ENCODE assay signal across 28 cellular contexts in the genomic region with DNA sequence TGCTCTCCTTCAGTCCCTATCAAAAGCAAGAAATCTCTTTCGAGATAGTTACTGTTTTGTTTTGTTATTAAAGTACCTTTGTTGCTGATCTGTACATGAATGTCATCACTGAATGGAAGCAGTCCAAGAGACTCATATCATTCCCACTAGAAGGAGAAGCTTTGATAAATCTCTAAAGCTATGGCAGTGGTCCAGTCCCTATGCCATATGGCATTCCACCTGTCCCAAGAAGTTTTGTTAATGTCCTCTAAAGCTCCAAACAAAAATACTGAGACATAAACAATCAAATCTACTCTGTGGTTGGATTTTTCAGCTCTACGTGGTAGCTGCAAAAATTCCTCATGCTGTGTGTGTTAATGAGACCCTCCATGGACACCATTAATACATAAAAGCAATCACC.
"Had no signal": no experiment of that assay in that cellular context is flagged by ENCODE, and none has a peak within 500 bp of the region (broad histone marks: within the 10 kb centered on the region; RNA-seq: fewer than 3 reads in every experiment).

No MANE protein-coding gene starts in this region.

- H3K27me3 Mint-ChIP-seq: activated CD4-positive, alpha-beta T cell treated with anti-CD3 and anti-CD28 coated beads, Interleukin-2, amount 10 ng/mL, durations not matched to agents 7 days and 5 days; activated CD8-positive, alpha-beta T cell treated with anti-CD3 and anti-CD28 coated beads for 36 hours; activated naive CD4-positive, alpha-beta T cell treated with anti-CD3 and anti-CD28 coated beads, Interleukin-2, amount 50 U/mL, for 24 hours; stimulated activated naive CD8-positive, alpha-beta T cell treated with anti-CD3 and anti-CD28 coated beads, Interleukin-15, amount 100 ng/mL, for 72 hours; type B pancreatic cell had no signal

- H3K4me1 Mint-ChIP-seq: activated CD4-positive, alpha-beta T cell treated with anti-CD3 and anti-CD28 coated beads, Interleukin-2, amount 10 ng/mL, durations not matched to agents 7 days and 5 days; activated naive CD4-positive, alpha-beta T cell treated with anti-CD3 and anti-CD28 coated beads, Interleukin-2, amount 50 U/mL, for 24 hours; stimulated activated naive CD8-positive, alpha-beta T cell treated with anti-CD3 and anti-CD28 coated beads, Interleukin-15, amount 100 ng/mL, for 72 hours had no signal

- H3K4me1 ChIP-seq: breast epithelium, colonic mucosa, left ventricle myocardium inferior, uterus had no signal

- H2AFZ ChIP-seq: hepatocyte had no signal

- H3K27ac ChIP-seq: breast epithelium, colonic mucosa, dorsolateral prefrontal cortex, gastrocnemius medialis, hepatocyte, left ventricle myocardium inferior, skin epidermis, uterus had no signal

- H3K79me2 ChIP-seq: hepatocyte had no signal

- DNase-seq: activated CD4-positive, alpha-beta T cell treated with anti-CD3 and anti-CD28 coated beads, Interleukin-2, amount 10 ng/mL, durations not matched to agents 7 days and 5 days; activated CD4-positive, CD25-positive, alpha-beta regulatory T cell treated with anti-CD3 and anti-CD28 coated beads, Interleukin-2, amount 50 U/mL, for 72 hours; activated CD8-positive, alpha-beta T cell treated with anti-CD3 and anti-CD28 coated beads for 36 hours; activated T-cell treated with anti-CD3 and anti-CD28 coated beads, Interleukin-2, amount 50 U/mL, for 48 hours; central memory CD4-positive, alpha-beta T cell; colonic mucosa; effector memory CD4-positive, alpha-beta T cell; gastrocnemius medialis; islet precursor cell; left ventricle myocardium inferior; mesendoderm; mucosa of descending colon; retina; stimulated activated CD4-positive, alpha-beta T cell treated with anti-CD3 and anti-CD28 coated beads, Interleukin-12 subunit alpha, Interleukin-12 subunit beta, amount 100 ng/mL, for 4 hours; stimulated activated CD4-positive, alpha-beta T cell treated with anti-CD3 and anti-CD28 coated beads, Interleukin-4, amount 100 ng/mL, for 1 hour; stimulated activated naive CD8-positive, alpha-beta T cell treated with anti-CD3 and anti-CD28 coated beads, Interleukin-15, amount 100 ng/mL, for 72 hours; T1000; uterus had no signal

- H3K9me3 Mint-ChIP-seq: activated naive CD4-positive, alpha-beta T cell treated with anti-CD3 and anti-CD28 coated beads, Interleukin-2, amount 50 U/mL, for 24 hours; activated T-helper 2 cell treated with anti-CD3 and anti-CD28 coated beads, Interferon-gamma antibody, Interleukin-2, Interleukin-4, amounts not matched to agents 10 μg/mL and 5 μg/mL and 100 μg/mL, durations not matched to agents 14 hours and 24 hours and 36 hours had no signal

- ATAC-seq: activated CD8-positive, alpha-beta T cell treated with anti-CD3 and anti-CD28 coated beads for 36 hours; gastrocnemius medialis; mucosa of descending colon; sciatic nerve; stimulated activated naive CD8-positive, alpha-beta T cell treated with anti-CD3 and anti-CD28 coated beads, Interleukin-15, amount 100 ng/mL, for 72 hours had no signal

- H3K4me3 Mint-ChIP-seq: activated CD4-positive, alpha-beta T cell treated with anti-CD3 and anti-CD28 coated beads, Interleukin-2, amount 10 ng/mL, durations not matched to agents 7 days and 5 days; activated CD8-positive, alpha-beta T cell treated with anti-CD3 and anti-CD28 coated beads for 36 hours; activated naive CD4-positive, alpha-beta T cell treated with anti-CD3 and anti-CD28 coated beads, Interleukin-2, amount 50 U/mL, for 24 hours; nephron; stimulated activated naive CD8-positive, alpha-beta T cell treated with anti-CD3 and anti-CD28 coated beads, Interleukin-15, amount 100 ng/mL, for 72 hours; type B pancreatic cell had no signal

- H3K27me3 ChIP-seq: breast epithelium, colonic mucosa, dorsolateral prefrontal cortex, gastrocnemius medialis, hepatocyte, uterus had no signal

- H3K4me2 ChIP-seq: hepatocyte had no signal

- H3K36me3 ChIP-seq: breast epithelium, colonic mucosa, gastrocnemius medialis, left ventricle myocardium inferior, uterus had no signal

- H3K9me3 ChIP-seq: colonic mucosa, gastrocnemius medialis, mucosa of descending colon, uterus had no signal

- H3K36me3 Mint-ChIP-seq: type B pancreatic cell had no signal

- H3K27ac Mint-ChIP-seq: activated CD4-positive, alpha-beta T cell treated with anti-CD3 and anti-CD28 coated beads, Interleukin-2, amount 10 ng/mL, durations not matched to agents 7 days and 5 days; activated CD8-positive, alpha-beta T cell treated with anti-CD3 and anti-CD28 coated beads for 36 hours; activated naive CD4-positive, alpha-beta T cell treated with anti-CD3 and anti-CD28 coated beads, Interleukin-2, amount 50 U/mL, for 24 hours; activated T-helper 2 cell treated with anti-CD3 and anti-CD28 coated beads, Interferon-gamma antibody, Interleukin-2, Interleukin-4, amounts not matched to agents 10 μg/mL and 5 μg/mL and 100 μg/mL, durations not matched to agents 14 hours and 24 hours and 36 hours; nephron; stimulated activated naive CD8-positive, alpha-beta T cell treated with anti-CD3 and anti-CD28 coated beads, Interleukin-15, amount 100 ng/mL, for 72 hours; type B pancreatic cell had no signal

- H3K4me3 ChIP-seq: breast epithelium, colonic mucosa, dorsolateral prefrontal cortex, gastrocnemius medialis, hepatocyte, left ventricle myocardium inferior, lung, mucosa of descending colon, skin epidermis, uterus had no signal
